In the genomic region with DNA sequence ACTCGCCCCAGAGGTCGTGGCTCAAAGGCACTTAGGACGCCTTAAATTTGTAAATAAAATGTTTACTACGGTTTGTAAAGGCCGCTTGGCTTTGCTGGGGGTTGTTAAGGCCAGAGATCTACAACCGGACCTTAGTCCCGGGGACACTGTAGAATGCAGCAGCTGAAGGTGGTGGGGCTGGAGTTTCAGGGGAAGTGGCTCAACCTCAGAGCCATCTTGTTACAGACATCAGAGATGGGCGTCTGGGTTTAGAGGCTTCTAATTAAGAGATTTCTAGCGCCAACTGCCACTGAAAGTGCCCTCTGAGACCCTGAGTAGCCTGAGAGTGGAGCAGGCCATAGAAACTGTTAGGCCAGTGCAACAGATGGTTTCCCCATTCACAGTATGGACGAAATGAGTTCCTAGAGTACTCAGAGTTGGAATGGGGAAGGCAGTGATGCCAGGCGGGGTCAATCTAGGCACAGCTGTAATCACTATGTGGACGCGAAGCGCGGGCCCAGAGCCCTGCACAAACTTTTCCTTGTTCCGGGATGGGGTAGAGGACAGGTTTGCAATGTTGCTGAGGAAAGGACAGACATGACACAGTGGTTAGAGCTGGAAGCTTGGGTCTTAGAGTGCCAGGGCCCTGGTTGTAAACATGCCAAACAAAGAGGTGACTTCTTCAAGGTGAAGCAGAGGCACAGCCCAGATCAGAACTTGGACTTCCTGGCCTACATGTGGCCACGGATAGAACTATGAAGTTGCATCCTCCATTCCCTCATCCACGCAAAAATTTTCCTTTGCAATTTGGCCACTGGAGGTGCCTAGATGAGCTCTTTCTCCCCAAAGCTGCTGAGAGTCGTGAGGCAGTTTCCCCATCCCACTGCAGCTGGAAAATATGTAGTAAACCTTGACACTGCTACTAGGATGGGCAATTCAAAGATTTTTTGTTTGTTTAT, we compare ENCODE assay signal across 26 cellular contexts. TPM values are rescaled to one million over a fixed set of nuclear protein-coding genes. Genes with fewer than 3 reads are reported as not detected.
A peak's percentile ranks its signal among the peaks of the same experiment; 100 is the strongest.
DNase-seq lines count a peak whose midpoint lies in the region; FAIRE-seq and TF ChIP-seq lines count a peak whose summit lies in the region.
"Had no signal": no experiment of that assay in that cellular context is flagged by ENCODE, and none has a peak within 500 bp of the region (broad histone marks: within the 10 kb centered on the region; RNA-seq: fewer than 3 reads in every experiment).

No MANE protein-coding gene starts in this region.

- peaks cover 24% of the 10 kb centered on the region for H3K4me1 Mint-ChIP-seq in neural crest cell

- H3K4me3 Mint-ChIP-seq in neural crest cell, result peak overlapping the region; percentile 61
- H3K4me3 Mint-ChIP-seq: activated T-cell treated with anti-CD3 and anti-CD28 coated beads, Interleukin-2, amount 50 U/mL, for 24 hours; CD4-positive, alpha-beta memory T cell; naive thymus-derived CD4-positive, alpha-beta T cell had no signal

- peak; percentile 37 for DNase-seq in MV-4-11 (lab: John Stamatoyannopoulos, UW)
- DNase-seq in neural crest cell (ENCODE audit: low read depth, low spot score), result no peak
- DNase-seq in NCI-H510A (lab: John Stamatoyannopoulos, UW), result no peak
- no peak for DNase-seq in RPMI8226
- DNase-seq in effector memory CD4-positive, alpha-beta T cell, result no peak
- DNase-seq in H54 (ENCODE audit: insufficient read length, low spot score), result no peak
- DNase-seq: 8988T; activated CD4-positive, alpha-beta T cell treated with anti-CD3 and anti-CD28 coated beads for 4 hours; activated T-cell treated with anti-CD3 and anti-CD28 coated beads, Interleukin-2, amount 50 U/mL, for 24 hours; adrenal gland; CD4-positive, alpha-beta memory T cell; colonic mucosa; IMR-90; left colon; naive thymus-derived CD4-positive, alpha-beta T cell; NCI-H1092 treated with DMSO at 0.1 percent for 48 hours; NCI-H1930; NCI-H2227 treated with DMSO at 0.1 percent for 48 hours; NCI-H774; upper lobe of right lung had no signal

- H3K27ac Mint-ChIP-seq in neural crest cell (ENCODE audit: unreplicated experiment), result peak overlapping the region; percentile 40
- H3K27ac Mint-ChIP-seq: activated T-cell treated with anti-CD3 and anti-CD28 coated beads, Interleukin-2, amount 50 U/mL, for 24 hours; CD4-positive, alpha-beta memory T cell; naive thymus-derived CD4-positive, alpha-beta T cell had no signal

- no peak for TF ChIP-seq POLR2A in H54 (IDR thresholded peaks at IDR 0.05; ENCODE audit: low read depth, low read length)

- FAIRE-seq in H54 (lab: Jason Lieb, UNC), result no peak
- FAIRE-seq: G401.6 had no signal

- peaks cover 56 to 67% (median 64%) of the 10 kb centered on the region in 11 experiments for H3K36me3 ChIP-seq in BLaER1 treated with 17β-estradiol and CSF1 and Interleukin-3, amounts not matched to agents 10 nM and 100 nM
- H3K36me3 ChIP-seq in iPS-18a (ENCODE audit: control insufficient read depth, low read depth, low read length), result no peaks in the 10 kb centered on the region
- no peaks in the 10 kb centered on the region for H3K36me3 ChIP-seq in effector memory CD4-positive, alpha-beta T cell (ENCODE audit: control insufficient read depth, insufficient read depth, low read length)
- H3K36me3 ChIP-seq: colonic mucosa had no signal

- no peak for TF ChIP-seq CTCF in neural crest cell (conservative IDR thresholded peaks at IDR 0.05)

- H3K4me1 ChIP-seq in BLaER1 treated with 17β-estradiol and CSF1 and Interleukin-3, amounts not matched to agents 10 nM and 100 nM, result peaks cover 54 to 64% (median 61%) of the 10 kb centered on the region in 10 experiments
- peaks cover 36% of the 10 kb centered on the region for H3K4me1 ChIP-seq in iPS-18a (ENCODE audit: control insufficient read depth, low read depth, low read length)
- H3K4me1 ChIP-seq in effector memory CD4-positive, alpha-beta T cell (ENCODE audit: control insufficient read depth, insufficient read depth, low read length, poor library complexity, severe bottlenecking), result no peaks in the 10 kb centered on the region
- H3K4me1 ChIP-seq: colonic mucosa had no signal

- H3K27me3 Mint-ChIP-seq in neural crest cell (ENCODE audit: low read depth), result peaks cover 100% of the 10 kb centered on the region

- peak overlapping the region in 8 of 11 experiments; percentile 97 to 100 (median 100); a peak in 11 of 22 replicates for H3K27ac ChIP-seq in BLaER1 treated with 17β-estradiol and CSF1 and Interleukin-3, amounts not matched to agents 10 nM and 100 nM
- no peak overlapping the region for H3K27ac ChIP-seq in iPS-18a (ENCODE audit: low read length)
- no peak overlapping the region for H3K27ac ChIP-seq in effector memory CD4-positive, alpha-beta T cell (ENCODE audit: insufficient read depth, low read length, poor library complexity, severe bottlenecking)
- H3K27ac ChIP-seq: adrenal gland, colonic mucosa, HL-60, upper lobe of right lung had no signal

- H3K4me3 ChIP-seq in BLaER1 treated with 17β-estradiol and CSF1 and Interleukin-3, amounts not matched to agents 10 nM and 100 nM, result peak overlapping the region in 7 of 10 experiments; percentile 93 to 99 (median 95); a peak in 10 of 20 replicates
- peak overlapping the region; percentile 35 for H3K4me3 ChIP-seq in iPS-18a (ENCODE audit: low read length)
- no peak overlapping the region for H3K4me3 ChIP-seq in effector memory CD4-positive, alpha-beta T cell (ENCODE audit: insufficient read depth, low read depth, low read length, poor library complexity, severe bottlenecking)
- H3K4me3 ChIP-seq: adrenal gland, colonic mucosa, upper lobe of right lung had no signal

- peak overlapping the region; percentile 81 to 98 (median 94); a peak in 21 of 22 replicates for H3K4me2 ChIP-seq in BLaER1 treated with 17β-estradiol and CSF1 and Interleukin-3, amounts not matched to agents 10 nM and 100 nM

- H3K9me3 Mint-ChIP-seq in neural crest cell, result no peaks in the 10 kb centered on the region
- H3K9me3 Mint-ChIP-seq: activated T-cell treated with anti-CD3 and anti-CD28 coated beads, Interleukin-2, amount 50 U/mL, for 24 hours had no signal

- H3K27me3 ChIP-seq in BLaER1 treated with 17β-estradiol and CSF1 and Interleukin-3, amounts not matched to agents 10 nM and 100 nM, result peaks cover 22 to 84% (median 68%) of the 10 kb centered on the region in 11 experiments
- H3K27me3 ChIP-seq in iPS-18a (ENCODE audit: control insufficient read depth, insufficient read depth, low read length), result peaks cover 100% of the 10 kb centered on the region
- H3K27me3 ChIP-seq in effector memory CD4-positive, alpha-beta T cell (replicated peaks; ENCODE audit: control insufficient read depth, insufficient read depth, low read length, poor library complexity, severe bottlenecking), result peaks cover 17% of the 10 kb centered on the region

- H4K20me1 ChIP-seq in BLaER1 treated with 17β-estradiol and CSF1 and Interleukin-3, amounts not matched to agents 10 nM and 100 nM, result peaks cover 2 to 48% (median 36%) of the 10 kb centered on the region in 11 experiments; a peak in 21 of 22 replicates

- H3K36me3 Mint-ChIP-seq in neural crest cell (ENCODE audit: low read depth), result peaks cover 5% of the 10 kb centered on the region
- H3K36me3 Mint-ChIP-seq: CD4-positive, alpha-beta memory T cell; naive thymus-derived CD4-positive, alpha-beta T cell had no signal

- peak overlapping the region in 9 of 11 experiments; percentile 11 to 100 (median 99); a peak in 11 of 22 replicates for H3K9ac ChIP-seq in BLaER1 treated with 17β-estradiol and CSF1 and Interleukin-3, amounts not matched to agents 10 nM and 100 nM
- no peak overlapping the region for H3K9ac ChIP-seq in iPS-18a (ENCODE audit: low read length)

- peaks cover 0 to 47% (median 13%) of the 10 kb centered on the region in 11 experiments; a peak in 12 of 22 replicates for H3K9me3 ChIP-seq in BLaER1 treated with 17β-estradiol and CSF1 and Interleukin-3, amounts not matched to agents 10 nM and 100 nM (replicated peaks in 1 of 11)
- H3K9me3 ChIP-seq in iPS-18a (ENCODE audit: control insufficient read depth, low read depth, low read length), result no peaks in the 10 kb centered on the region
- H3K9me3 ChIP-seq in effector memory CD4-positive, alpha-beta T cell (ENCODE audit: control insufficient read depth, low read length), result no peaks in the 10 kb centered on the region
- H3K9me3 ChIP-seq: adrenal gland, colonic mucosa, upper lobe of right lung had no signal

RNA-seq across cellular contexts. Expression of gene HLX, which starts 6.0 kb away (rescaled TPM):
- total RNA-seq in neural crest cell, result 0.43 and 0.61 TPM in 2 replicates
- total RNA-seq: activated CD8-positive, alpha-beta memory T cell treated with anti-CD3 and anti-CD28 coated beads for 36 hours; OCI-LY7 had no signal

Comparison
In these comparisons a context has a peak if more than half of its experiments do, and no peak if none do; other contexts are left out.
1. H3K27ac ChIP-seq: peak in BLaER1 treated with 17β-estradiol and CSF1 and Interleukin-3, amounts not matched to agents 10 nM and 100 nM (8 of 11); none in iPS-18a (single experiment) and effector memory CD4-positive, alpha-beta T cell (single experiment).